In genomic region chr12:6427796-6428195, GRCh38 we compare ENCODE assay signal across 10 cellular contexts. TPM values are rescaled to one million over a fixed set of nuclear protein-coding genes. Genes with fewer than 3 reads are reported as not detected.
DNase-seq lines count a peak whose midpoint lies in the region; ATAC-seq and TF ChIP-seq lines count a peak whose summit lies in the region.
"Not testable (repeated sequence)": the region's sequence is repeated elsewhere in the genome, so short reads cannot be mapped to it uniquely, and the experiment has no call there.
"Had no signal": no experiment of that assay in that cellular context is flagged by ENCODE, and none has a peak within 500 bp of the region (broad histone marks: within the 10 kb centered on the region; RNA-seq: fewer than 3 reads in every experiment).

No MANE protein-coding gene starts in this region.

- H3K27me3 Mint-ChIP-seq in CD8-positive, alpha-beta memory T cell; T-helper 2 cell treated with Interferon-gamma antibody and Interleukin-4, amounts not matched to agents 5 μg/mL and 100 μg/mL, for 36 hours (ENCODE audit: low read depth); activated CD8-positive, alpha-beta memory T cell treated with anti-CD3 and anti-CD28 coated beads, Interleukin-2, amount 10 ng/mL, durations not matched to agents 7 days and 5 days; endodermal cell (ENCODE audit: insufficient read depth): not testable (repeated sequence)
- peaks cover 11% of the 10 kb centered on the region for H3K27me3 Mint-ChIP-seq in type B pancreatic cell

- H3K36me3 ChIP-seq in CD8-positive, alpha-beta memory T cell (ENCODE audit: insufficient read depth, low read length); MM.1S (replicated peaks; ENCODE audit: insufficient read depth, low read length); endodermal cell (ENCODE audit: control insufficient read depth, insufficient read depth, low read length): not testable (repeated sequence)

- TF ChIP-seq CTCF in MM.1S (IDR thresholded peaks at IDR 0.05; ENCODE audit: low read length); endodermal cell (conservative IDR thresholded peaks at IDR 0.05); type B pancreatic cell (conservative IDR thresholded peaks at IDR 0.05): not testable (repeated sequence)

- not testable (repeated sequence) for H3K36me3 Mint-ChIP-seq in CD8-positive, alpha-beta memory T cell; T-helper 2 cell treated with Interferon-gamma antibody and Interleukin-4, amounts not matched to agents 5 μg/mL and 100 μg/mL, for 36 hours (ENCODE audit: low read depth); activated CD8-positive, alpha-beta memory T cell treated with anti-CD3 and anti-CD28 coated beads, Interleukin-2, amount 10 ng/mL, durations not matched to agents 7 days and 5 days; activated naive CD4-positive, alpha-beta T cell treated with anti-CD3 and anti-CD28 coated beads, Interleukin-2, amount 50 U/mL, for 72 hours; endodermal cell (ENCODE audit: low read depth); type B pancreatic cell

- peak overlapping the region in 7 of 8 donors; percentile 92 to 98 (median 97) for H3K27ac Mint-ChIP-seq in CD8-positive, alpha-beta memory T cell
- peak overlapping the region; percentile 14 for H3K27ac Mint-ChIP-seq in T-helper 2 cell treated with Interferon-gamma antibody and Interleukin-4, amounts not matched to agents 5 μg/mL and 100 μg/mL, for 36 hours
- H3K27ac Mint-ChIP-seq in activated CD8-positive, alpha-beta memory T cell treated with anti-CD3 and anti-CD28 coated beads, Interleukin-2, amount 10 ng/mL, durations not matched to agents 7 days and 5 days: peak overlapping the region; percentile 92
- H3K27ac Mint-ChIP-seq in activated naive CD4-positive, alpha-beta T cell treated with anti-CD3 and anti-CD28 coated beads, Interleukin-2, amount 50 U/mL, for 72 hours: peak overlapping the region; percentile 98 to 100
- H3K27ac Mint-ChIP-seq in endodermal cell, type B pancreatic cell: not testable (repeated sequence)

- not testable (repeated sequence) for H3K4me2 ChIP-seq in MM.1S (ENCODE audit: low read depth, low read length)

- H3K9me3 ChIP-seq in CD8-positive, alpha-beta memory T cell (ENCODE audit: low read length); MM.1S (replicated peaks; ENCODE audit: insufficient read depth, low read length); endodermal cell (ENCODE audit: control insufficient read depth, low read length): not testable (repeated sequence)

- WGBS in endodermal cell (ENCODE audit: insufficient coverage in 1 of 2, insufficient read length in 1 of 2), 2 experiments: 94 to 99% methylated on average over 8 to 10 of the region's 10 CpGs

- H3K9ac ChIP-seq in MM.1S (ENCODE audit: low read length): peak overlapping the region; percentile 2; the same call in 1 of the 2 replicates
- not testable (repeated sequence) for H3K9ac ChIP-seq in endodermal cell (ENCODE audit: extremely low read depth, low read length, poor library complexity, severe bottlenecking)

- intact Hi-C loops in sciatic nerve (cut with DNase I): loop anchor here (10.0 kb wide), 1 partner anchor 117 kb away; no protein-coding TSS in a partner anchor

- peak overlapping the region; percentile 0 for H3K4me3 ChIP-seq in CD8-positive, alpha-beta memory T cell (ENCODE audit: low read length)
- not testable (repeated sequence) for H3K4me3 ChIP-seq in MM.1S (ENCODE audit: low read length); endodermal cell (ENCODE audit: low read length)

- H3K9me3 Mint-ChIP-seq in CD8-positive, alpha-beta memory T cell; T-helper 2 cell treated with Interferon-gamma antibody and Interleukin-4, amounts not matched to agents 5 μg/mL and 100 μg/mL, for 36 hours; activated CD8-positive, alpha-beta memory T cell treated with anti-CD3 and anti-CD28 coated beads, Interleukin-2, amount 10 ng/mL, durations not matched to agents 7 days and 5 days (ENCODE audit: low read depth); activated naive CD4-positive, alpha-beta T cell treated with anti-CD3 and anti-CD28 coated beads, Interleukin-2, amount 50 U/mL, for 72 hours; endodermal cell; type B pancreatic cell: not testable (repeated sequence)

- H3K27me3 ChIP-seq in CD8-positive, alpha-beta memory T cell (ENCODE audit: insufficient read depth, low read length, poor library complexity, severe bottlenecking); MM.1S (replicated peaks; ENCODE audit: insufficient read depth, low read length); endodermal cell (ENCODE audit: control insufficient read depth, insufficient read depth, low read length, poor library complexity, severe bottlenecking): not testable (repeated sequence)

- peaks cover 57 to 62% (median 59%) of the 10 kb centered on the region in 3 donors for H3K4me1 Mint-ChIP-seq in CD8-positive, alpha-beta memory T cell
- H3K4me1 Mint-ChIP-seq in T-helper 2 cell treated with Interferon-gamma antibody and Interleukin-4, amounts not matched to agents 5 μg/mL and 100 μg/mL, for 36 hours (ENCODE audit: low read depth): peaks cover 58% of the 10 kb centered on the region
- H3K4me1 Mint-ChIP-seq in activated CD8-positive, alpha-beta memory T cell treated with anti-CD3 and anti-CD28 coated beads, Interleukin-2, amount 10 ng/mL, durations not matched to agents 7 days and 5 days: peaks cover 69% of the 10 kb centered on the region
- H3K4me1 Mint-ChIP-seq in endodermal cell: not testable (repeated sequence)
- peaks cover 11% of the 10 kb centered on the region for H3K4me1 Mint-ChIP-seq in type B pancreatic cell (ENCODE audit: unreplicated experiment)

- peaks cover 66% of the 10 kb centered on the region for H3K4me1 ChIP-seq in CD8-positive, alpha-beta memory T cell (ENCODE audit: insufficient read depth, low read length)
- H3K4me1 ChIP-seq in MM.1S (ENCODE audit: low read length); endodermal cell (ENCODE audit: control insufficient read depth, insufficient read depth, low read length): not testable (repeated sequence)

- not testable (repeated sequence) for H3F3A ChIP-seq in MM.1S (ENCODE audit: insufficient read depth, low read length)

- H3K79me2 ChIP-seq in MM.1S (ENCODE audit: low read length): not testable (repeated sequence)

- not testable (repeated sequence) for ATAC-seq in activated CD8-positive, alpha-beta memory T cell treated with anti-CD3 and anti-CD28 coated beads, Interleukin-2, amount 10 ng/mL, durations not matched to agents 7 days and 5 days; activated naive CD4-positive, alpha-beta T cell treated with anti-CD3 and anti-CD28 coated beads, Interleukin-2, amount 50 U/mL, for 72 hours; sciatic nerve

- POLR2A ChIA-PET in CD8-positive, alpha-beta memory T cell (lab: Charles Lee): interaction anchor here (0.7 to 1.0 kb wide), 5 partner anchors 15 to 60 kb away, joined by 3 to 4 read pairs (median 4); partner anchors contain the start of gene CD27

- H4K20me1 ChIP-seq in MM.1S (ENCODE audit: insufficient read depth, low read length): not testable (repeated sequence)

- peak overlapping the region in 2 of 7 donors; percentile 66 to 90 for H3K4me3 Mint-ChIP-seq in CD8-positive, alpha-beta memory T cell
- H3K4me3 Mint-ChIP-seq in T-helper 2 cell treated with Interferon-gamma antibody and Interleukin-4, amounts not matched to agents 5 μg/mL and 100 μg/mL, for 36 hours: peak overlapping the region; percentile 10
- H3K4me3 Mint-ChIP-seq in activated CD8-positive, alpha-beta memory T cell treated with anti-CD3 and anti-CD28 coated beads, Interleukin-2, amount 10 ng/mL, durations not matched to agents 7 days and 5 days: peak overlapping the region; percentile 56
- H3K4me3 Mint-ChIP-seq in endodermal cell, type B pancreatic cell: not testable (repeated sequence)

- H2AFZ ChIP-seq in MM.1S (ENCODE audit: low read length): not testable (repeated sequence)

- DNase-seq in CD8-positive, alpha-beta memory T cell; MM.1S; T-helper 2 cell treated with Interferon-gamma antibody and Interleukin-4, amounts not matched to agents 5 μg/mL and 100 μg/mL, for 36 hours (ENCODE audit: low spot score); activated CD8-positive, alpha-beta memory T cell treated with anti-CD3 and anti-CD28 coated beads, Interleukin-2, amount 10 ng/mL, durations not matched to agents 7 days and 5 days; activated naive CD4-positive, alpha-beta T cell treated with anti-CD3 and anti-CD28 coated beads, Interleukin-2, amount 50 U/mL, for 72 hours (ENCODE audit: low spot score in 2 of 2): not testable (repeated sequence)
- DNase-seq in endodermal cell: peak; percentile 9
- peak; percentile 27 for DNase-seq in sciatic nerve (ENCODE audit: low spot score)
- DNase-seq in type B pancreatic cell (ENCODE audit: extremely low spot score, unreplicated experiment): peak; percentile 42

- H3K27ac ChIP-seq in CD8-positive, alpha-beta memory T cell (ENCODE audit: low read depth, low read length): peak overlapping the region; percentile 69
- H3K27ac ChIP-seq in MM.1S (ENCODE audit: low read length): peak overlapping the region; percentile 60; the same call in 1 of the 2 replicates
- H3K27ac ChIP-seq in endodermal cell (ENCODE audit: low read depth, low read length): not testable (repeated sequence)

- CTCF ChIA-PET in CD8-positive, alpha-beta memory T cell (lab: Charles Lee): interaction anchor here (1.4 to 7.7 kb wide), 6 partner anchors 11 to 111 kb away, joined by 3 to 107 read pairs (median 67); partner anchors contain the start of gene VAMP1
- CTCF ChIA-PET in activated CD8-positive, alpha-beta memory T cell treated with anti-CD3 and anti-CD28 coated beads, Interleukin-2, amount 10 ng/mL, durations not matched to agents 7 days and 5 days (lab: Charles Lee): interaction anchor here (0.9 to 8.1 kb wide), 6 partner anchors 11 to 110 kb away, joined by 4 to 171 read pairs (median 23); partner anchors contain the start of genes GAPDH and VAMP1

- not testable (repeated sequence) for H3K9me2 ChIP-seq in MM.1S (replicated peaks; ENCODE audit: insufficient read depth, low read length)

RNA-seq across cellular contexts. Expression of gene CD27, which starts 17.0 kb away (rescaled TPM):
- total RNA-seq in CD8-positive, alpha-beta memory T cell: 100 to 1,000 TPM; 110 to 111 TPM
- polyA plus RNA-seq in CD8-positive, alpha-beta memory T cell: 470 TPM
- 10 to 100 TPM; 44.9 to 67.3 TPM for total RNA-seq in activated CD8-positive, alpha-beta memory T cell treated with anti-CD3 and anti-CD28 coated beads, Interleukin-2, amount 10 ng/mL, durations not matched to agents 7 days and 5 days
- 100 to 1,000 TPM in 1 of 2 donors, 10 to 100 TPM in 1; 77.9 to 162 TPM for total RNA-seq in activated naive CD4-positive, alpha-beta T cell treated with anti-CD3 and anti-CD28 coated beads, Interleukin-2, amount 50 U/mL, for 72 hours
- under 1 TPM in 1 of 2 donors, not detected in 1; 0.44 TPM for total RNA-seq in endodermal cell
- not detected for polyA plus RNA-seq in endodermal cell (2013, experiment 1 of 2)
- polyA plus RNA-seq in endodermal cell (2013, experiment 2 of 2): not detected
- 0.58 TPM for total RNA-seq in sciatic nerve
- not detected in 2 replicates for total RNA-seq in type B pancreatic cell (ENCODE audit: low replicate concordance)
- total RNA-seq: H7, MCF 10A had no signal

RNA-seq across cellular contexts. Expression of gene TAPBPL, which starts 24.0 kb away (rescaled TPM):
- total RNA-seq in CD8-positive, alpha-beta memory T cell: 10 to 100 TPM; 29.1 to 32.0 TPM
- polyA plus RNA-seq in CD8-positive, alpha-beta memory T cell: 131 TPM
- total RNA-seq in activated CD8-positive, alpha-beta memory T cell treated with anti-CD3 and anti-CD28 coated beads, Interleukin-2, amount 10 ng/mL, durations not matched to agents 7 days and 5 days: 10 to 100 TPM; 49.1 to 53.0 TPM
- 10 to 100 TPM; 31.4 to 33.7 TPM for total RNA-seq in activated naive CD4-positive, alpha-beta T cell treated with anti-CD3 and anti-CD28 coated beads, Interleukin-2, amount 50 U/mL, for 72 hours
- total RNA-seq in endodermal cell: 1 to 10 TPM in 1 of 2 donors, under 1 TPM in 1; 0.55 to 1.4 TPM
- polyA plus RNA-seq in endodermal cell (2013, experiment 1 of 2): 0.46 TPM
- polyA plus RNA-seq in endodermal cell (2013, experiment 2 of 2): 0.41 TPM
- 23.5 TPM for total RNA-seq in sciatic nerve
- 12.4 and 21.1 TPM in 2 replicates for total RNA-seq in type B pancreatic cell (ENCODE audit: low replicate concordance)

RNA-seq across cellular contexts. Expression of gene VAMP1, which starts 42.7 kb away (rescaled TPM):
- total RNA-seq in CD8-positive, alpha-beta memory T cell: 10 to 100 TPM; 26.7 to 29.6 TPM
- polyA plus RNA-seq in CD8-positive, alpha-beta memory T cell: 10.0 TPM
- 10 to 100 TPM; 49.2 to 59.1 TPM for total RNA-seq in activated CD8-positive, alpha-beta memory T cell treated with anti-CD3 and anti-CD28 coated beads, Interleukin-2, amount 10 ng/mL, durations not matched to agents 7 days and 5 days
- total RNA-seq in activated naive CD4-positive, alpha-beta T cell treated with anti-CD3 and anti-CD28 coated beads, Interleukin-2, amount 50 U/mL, for 72 hours: 100 to 1,000 TPM in 1 of 2 donors, 10 to 100 TPM in 1; 47.6 to 151 TPM
- total RNA-seq in endodermal cell (10 to 100 TPM in 1 of 2 donors, 1 to 10 TPM in 1; 5.6 to 17.8 TPM), sciatic nerve (19.9 TPM), type B pancreatic cell (ENCODE audit: low replicate concordance) (10.1 and 12.7 TPM in 2 replicates)
- polyA plus RNA-seq in endodermal cell (2013, experiment 1 of 2): 15.1 TPM
- polyA plus RNA-seq in endodermal cell (2013, experiment 2 of 2): 12.9 TPM

RNA-seq across cellular contexts. Expression of gene LTBR, which starts 43.8 kb away (rescaled TPM):
- total RNA-seq in CD8-positive, alpha-beta memory T cell: 1 to 10 TPM in 1 of 2 experiments, under 1 TPM in 1; 0.51 to 1.4 TPM
- polyA plus RNA-seq in CD8-positive, alpha-beta memory T cell: not detected
- under 1 TPM; 0.30 to 0.41 TPM for total RNA-seq in activated CD8-positive, alpha-beta memory T cell treated with anti-CD3 and anti-CD28 coated beads, Interleukin-2, amount 10 ng/mL, durations not matched to agents 7 days and 5 days
- 1 to 10 TPM; 2.0 to 3.1 TPM for total RNA-seq in activated naive CD4-positive, alpha-beta T cell treated with anti-CD3 and anti-CD28 coated beads, Interleukin-2, amount 50 U/mL, for 72 hours
- total RNA-seq in endodermal cell (1 to 10 TPM; 8.4 to 9.1 TPM), sciatic nerve (99.7 TPM), type B pancreatic cell (ENCODE audit: low replicate concordance) (18.5 and 98.5 TPM in 2 replicates)
- 1.5 TPM for polyA plus RNA-seq in endodermal cell (2013, experiment 1 of 2)
- 1.9 TPM for polyA plus RNA-seq in endodermal cell (2013, experiment 2 of 2)

RNA-seq across cellular contexts. Expression of gene SCNN1A, which starts 52.4 kb away (rescaled TPM):
- total RNA-seq in CD8-positive, alpha-beta memory T cell: under 1 TPM; 0.77 to 0.93 TPM
- polyA plus RNA-seq in CD8-positive, alpha-beta memory T cell: 0.49 TPM
- total RNA-seq in activated CD8-positive, alpha-beta memory T cell treated with anti-CD3 and anti-CD28 coated beads, Interleukin-2, amount 10 ng/mL, durations not matched to agents 7 days and 5 days: under 1 TPM; 0.49 to 0.58 TPM
- 1 to 10 TPM; 1.1 to 2.8 TPM for total RNA-seq in activated naive CD4-positive, alpha-beta T cell treated with anti-CD3 and anti-CD28 coated beads, Interleukin-2, amount 50 U/mL, for 72 hours
- 10 to 100 TPM; 32.1 to 87.7 TPM for total RNA-seq in endodermal cell
- 9.0 TPM for polyA plus RNA-seq in endodermal cell (2013, experiment 1 of 2)
- polyA plus RNA-seq in endodermal cell (2013, experiment 2 of 2): 4.3 TPM
- total RNA-seq in sciatic nerve: 16.8 TPM
- 29.2 and 72.7 TPM in 2 replicates for total RNA-seq in type B pancreatic cell (ENCODE audit: low replicate concordance)

Comparison
In these comparisons a context has a peak if more than half of its experiments do, and no peak if none do; other contexts are left out.
1. RNA of gene CD27, which starts 17.0 kb away (total RNA-seq): 77.9 to 162 TPM in activated naive CD4-positive, alpha-beta T cell treated with anti-CD3 and anti-CD28 coated beads, Interleukin-2, amount 50 U/mL, for 72 hours, 110 to 111 TPM in CD8-positive, alpha-beta memory T cell and 44.9 to 67.3 TPM in activated CD8-positive, alpha-beta memory T cell treated with anti-CD3 and anti-CD28 coated beads, Interleukin-2, amount 10 ng/mL, durations not matched to agents 7 days and 5 days; 0.58 TPM in sciatic nerve (single experiment), 0.44 TPM in endodermal cell and not detected in type B pancreatic cell; every median in the first group is over 10 times any median in the second.